ENCODE assay signal across 15 cellular contexts in genomic region chr15:58264068-58264971, GRCh38.
A peak's percentile ranks its signal among the peaks of the same experiment; 100 is the strongest.
DNase-seq lines count a peak whose midpoint lies in the region; ATAC-seq and TF ChIP-seq lines count a peak whose summit lies in the region.
"Had no signal": no experiment of that assay in that cellular context is flagged by ENCODE, and none has a peak within 500 bp of the region (broad histone marks: within the 10 kb centered on the region; RNA-seq: fewer than 3 reads in every experiment).

No MANE protein-coding gene starts in this region.

- no peaks in the 10 kb centered on the region for H3K36me3 ChIP-seq in SK-N-SH (replicated peaks in 1 of 2; ENCODE audit: control insufficient read depth in 1 of 2, insufficient read depth in 2 of 2, low read length in 1 of 2)
- H3K36me3 ChIP-seq in DND-41 (ENCODE audit: insufficient read depth, low read length): no peaks in the 10 kb centered on the region
- H3K36me3 ChIP-seq in suprapubic skin: no peaks in the 10 kb centered on the region

- TF ChIP-seq RAD21 in SK-N-SH (IDR thresholded peaks at IDR 0.05; ENCODE audit: low read length): no peak

- H2AFZ ChIP-seq in SK-N-SH (ENCODE audit: low read depth) (no peak overlapping the region), DND-41 (ENCODE audit: low read depth, low read length) (no peak overlapping the region)
- H2AFZ ChIP-seq: PC-9 had no signal

- H3K27ac ChIP-seq in SK-N-SH (ENCODE audit: low read depth in 2 of 2, low read length in 1 of 2) (peak overlapping the region in 1 of 2 experiments; percentile 16; a peak in 1 of 4 replicates), DND-41 (ENCODE audit: low read length) (0 out of 2 replicates have a peak overlapping the region, but pooled peaks have one; percentile 26), caudate nucleus (ENCODE audit: low read depth, low read length) (no peak overlapping the region), suprapubic skin (no peak overlapping the region)
- H3K27ac ChIP-seq: A549, HL-60, PC-9 had no signal

- H3K9me3 ChIP-seq in SK-N-SH (no peaks in the 10 kb centered on the region), DND-41 (ENCODE audit: insufficient read depth, low read length, severe bottlenecking) (no peaks in the 10 kb centered on the region), T-helper 17 cell (ENCODE audit: control insufficient read depth, low read length, poor library complexity, severe bottlenecking) (no peaks in the 10 kb centered on the region), suprapubic skin (no peaks in the 10 kb centered on the region)
- H3K9me3 ChIP-seq: A549 had no signal

- TF ChIP-seq EP300 in SK-N-SH (IDR thresholded peaks at IDR 0.05; ENCODE audit: borderline replicate concordance in 1 of 2, low read depth in 1 of 2, low read length in 1 of 2): no peak
- no peak for TF ChIP-seq EP300 in suprapubic skin (IDR thresholded peaks at IDR 0.05)

- H3K4me1 ChIP-seq in SK-N-SH (ENCODE audit: control insufficient read depth in 1 of 2, insufficient read depth in 2 of 2, low read depth in 1 of 2, low read length in 1 of 2) (peaks cover 0 to 9% of the 10 kb centered on the region in 2 experiments; a peak in 2 of 4 replicates), DND-41 (ENCODE audit: insufficient read depth, low read length) (peaks cover 15% of the 10 kb centered on the region), suprapubic skin (peaks cover 30% of the 10 kb centered on the region)

- H3K9ac ChIP-seq in SK-N-SH (no peak overlapping the region), DND-41 (ENCODE audit: low read depth, low read length) (no peak overlapping the region)

- no peak for TF ChIP-seq POLR2A in suprapubic skin (IDR thresholded peaks at IDR 0.05)

- peaks cover 9% of the 10 kb centered on the region for H3K4me1 Mint-ChIP-seq in T-helper 17 cell
- no peaks in the 10 kb centered on the region for H3K4me1 Mint-ChIP-seq in neural crest cell

- H3K4me3 ChIP-seq in SK-N-SH (ENCODE audit: low read depth in 2 of 2, low read length in 1 of 2) (no peak overlapping the region), DND-41 (ENCODE audit: low read depth in 1 of 2, low read length in 2 of 2) (no peak overlapping the region), suprapubic skin (no peak overlapping the region)
- H3K4me3 ChIP-seq: A549, PC-9 had no signal

- peak; percentile 34 for DNase-seq in SK-N-SH
- DNase-seq in DND-41: peak; percentile 36
- no peak for DNase-seq in T-helper 17 cell
- DNase-seq in neural crest cell (ENCODE audit: low read depth, low spot score): no peak
- no peak for DNase-seq in DMS53 treated with DMSO at 0.1 percent for 48 hours (lab: John Stamatoyannopoulos, UW; ENCODE audit: unreplicated experiment)
- DNase-seq in caudate nucleus (lab: John Stamatoyannopoulos, UW): no peak
- DNase-seq in suprapubic skin (ENCODE audit: low spot score in 2 of 2): no peak
- DNase-seq: GOT3, HFFc6, NCI-H2029, NCI-H524, PC-9 had no signal

- no peaks in the 10 kb centered on the region for H3F3A ChIP-seq in SK-N-SH (replicated peaks; ENCODE audit: insufficient read depth)

- no peak for TF ChIP-seq CTCF in SK-N-SH (IDR thresholded peaks at IDR 0.05)
- no peak for TF ChIP-seq CTCF in DND-41 (IDR thresholded peaks at IDR 0.05; ENCODE audit: borderline replicate concordance, extremely low read depth, low read length, poor library complexity, severe bottlenecking)
- TF ChIP-seq CTCF in neural crest cell (conservative IDR thresholded peaks at IDR 0.05): no peak
- TF ChIP-seq CTCF in suprapubic skin (IDR thresholded peaks at IDR 0.05): no peak

- H4K20me1 ChIP-seq in SK-N-SH (ENCODE audit: insufficient read depth) (no peaks in the 10 kb centered on the region), DND-41 (ENCODE audit: insufficient read depth, low read length) (no peaks in the 10 kb centered on the region)

- ATAC-seq in SK-N-SH treated with all-trans-retinoic acid at 6 μM for 48 hours: no peak
- peak; percentile 72 for ATAC-seq in DND-41 (ENCODE audit: insufficient read depth, low read depth)
- no peak for ATAC-seq in T-helper 17 cell
- ATAC-seq: A549 had no signal

- H3K27me3 ChIP-seq in SK-N-SH (ENCODE audit: insufficient read depth): peaks cover 10% of the 10 kb centered on the region; the same call in 1 of the 2 replicates
- H3K27me3 ChIP-seq in DND-41 (ENCODE audit: insufficient read depth, low read length, poor library complexity): no peaks in the 10 kb centered on the region
- H3K27me3 ChIP-seq in suprapubic skin: no peaks in the 10 kb centered on the region

- H3K4me3 Mint-ChIP-seq in T-helper 17 cell: peak overlapping the region; percentile 31
- H3K4me3 Mint-ChIP-seq in neural crest cell: no peak overlapping the region
- H3K4me3 Mint-ChIP-seq: HFFc6 had no signal

- 75% methylated on average over 4 of the region's 4 CpGs for WGBS in SK-N-SH (ENCODE audit: low lambda C conversion rate)
- 63% methylated on average over 4 of the region's 4 CpGs for WGBS in suprapubic skin

- no peaks in the 10 kb centered on the region for H3K9me3 Mint-ChIP-seq in neural crest cell
- H3K9me3 Mint-ChIP-seq: HFFc6 had no signal

- peaks cover 8% of the 10 kb centered on the region for H3K27me3 Mint-ChIP-seq in T-helper 17 cell
- no peaks in the 10 kb centered on the region for H3K27me3 Mint-ChIP-seq in neural crest cell (ENCODE audit: low read depth)

- H3K36me3 Mint-ChIP-seq in T-helper 17 cell (ENCODE audit: low read depth) (no peaks in the 10 kb centered on the region), neural crest cell (ENCODE audit: low read depth) (peaks cover 3% of the 10 kb centered on the region)

- CTCF ChIA-PET in SK-N-SH (lab: Yijun Ruan, JAX): interaction anchor here (0.6 kb wide), 1 partner anchor 12 kb away, joined by 3 read pairs; no protein-coding TSS in a partner anchor

- POLR2A ChIA-PET in SK-N-SH (lab: Yijun Ruan, JAX): no interaction called here

- no peak overlapping the region for H3K27ac Mint-ChIP-seq in T-helper 17 cell
- H3K27ac Mint-ChIP-seq in neural crest cell (ENCODE audit: unreplicated experiment): peak overlapping the region; percentile 69
- H3K27ac Mint-ChIP-seq: HFFc6 had no signal

- H3K9me2 ChIP-seq in SK-N-SH: no peaks in the 10 kb centered on the region

- H3K4me2 ChIP-seq in SK-N-SH (no peak overlapping the region), DND-41 (ENCODE audit: insufficient read depth, low read length) (peak overlapping the region; percentile 1; the same call in 1 of the 2 replicates)
- H3K4me2 ChIP-seq: A549, PC-9 had no signal

- H3K79me2 ChIP-seq in SK-N-SH (ENCODE audit: insufficient read depth) (no peaks in the 10 kb centered on the region), DND-41 (ENCODE audit: insufficient read depth, low read length) (no peaks in the 10 kb centered on the region)

TF ChIP-seq in SK-N-SH, 30 proteins besides CTCF, POLR2A, EP300 and RAD21:
- TF ChIP-seq MEF2A (IDR thresholded peaks at IDR 0.05; ENCODE audit: borderline replicate concordance, low read depth) (no peak), GATA2 (CRISPR knock-in tag; IDR thresholded peaks at IDR 0.05) (peak; percentile 27; the same call in 1 of the 2 replicates)

TF ChIP-seq in SK-N-SH treated with all-trans-retinoic acid at 6 μM for 48 hours, 23 proteins besides CTCF, POLR2A, EP300 and RAD21:
- TF ChIP-seq ARNTL (CRISPR knock-in tag; IDR thresholded peaks at IDR 0.05; ENCODE audit: borderline replicate concordance, low read depth): no peak
- TF ChIP-seq BACH2 (CRISPR knock-in tag; IDR thresholded peaks at IDR 0.05; ENCODE audit: borderline replicate concordance): no peak
- no peak for TF ChIP-seq ZNF8 (CRISPR knock-in tag; IDR thresholded peaks at IDR 0.05)
- no peak for TF ChIP-seq ZFP3 (CRISPR knock-in tag; IDR thresholded peaks at IDR 0.05)
- TF ChIP-seq ESRRG (CRISPR knock-in tag; IDR thresholded peaks at IDR 0.05): no peak
- TF ChIP-seq ZNF565 (CRISPR knock-in tag; conservative IDR thresholded peaks at IDR 0.05; ENCODE audit: low read depth): no peak
- no peak for TF ChIP-seq PATZ1 (CRISPR knock-in tag; IDR thresholded peaks at IDR 0.05; ENCODE audit: borderline replicate concordance)
- TF ChIP-seq RARB (CRISPR knock-in tag; IDR thresholded peaks at IDR 0.05): no peak
- TF ChIP-seq, protein P1, sequence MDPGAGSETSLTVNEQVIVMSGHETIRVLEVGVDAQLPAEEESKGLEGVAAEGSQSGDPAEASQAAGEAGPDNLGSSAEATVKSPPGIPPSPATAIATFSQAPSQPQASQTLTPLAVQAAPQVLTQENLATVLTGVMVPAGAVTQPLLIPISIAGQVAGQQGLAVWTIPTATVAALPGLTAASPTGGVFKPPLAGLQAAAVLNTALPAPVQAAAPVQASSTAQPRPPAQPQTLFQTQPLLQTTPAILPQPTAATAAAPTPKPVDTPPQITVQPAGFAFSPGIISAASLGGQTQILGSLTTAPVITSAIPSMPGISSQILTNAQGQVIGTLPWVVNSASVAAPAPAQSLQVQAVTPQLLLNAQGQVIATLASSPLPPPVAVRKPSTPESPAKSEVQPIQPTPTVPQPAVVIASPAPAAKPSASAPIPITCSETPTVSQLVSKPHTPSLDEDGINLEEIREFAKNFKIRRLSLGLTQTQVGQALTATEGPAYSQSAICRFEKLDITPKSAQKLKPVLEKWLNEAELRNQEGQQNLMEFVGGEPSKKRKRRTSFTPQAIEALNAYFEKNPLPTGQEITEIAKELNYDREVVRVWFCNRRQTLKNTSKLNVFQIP (CRISPR knock-in tag; IDR thresholded peaks at IDR 0.05; ENCODE audit: borderline replicate concordance, low read depth): no peak
- TF ChIP-seq ZNF70 (CRISPR knock-in tag; IDR thresholded peaks at IDR 0.05): no peak

Comparison
In these comparisons a context has a peak if more than half of its experiments do, and no peak if none do; other contexts are left out.
1. DNase-seq: peak in SK-N-SH (single experiment) and DND-41 (single experiment); none in T-helper 17 cell (0 of 3), neural crest cell (single experiment), DMS53 treated with DMSO at 0.1 percent for 48 hours (single experiment), caudate nucleus (0 of 61) and suprapubic skin (0 of 2).